32 cellular contexts compared by ENCODE assay signal in genomic region chr5:180914646-180915045, GRCh38. TPM values are rescaled to one million over a fixed set of nuclear protein-coding genes. Genes with fewer than 3 reads are reported as not detected.
"Had no signal": no experiment of that assay in that cellular context is flagged by ENCODE, and none has a peak within 500 bp of the region (broad histone marks: within the 10 kb centered on the region; RNA-seq: fewer than 3 reads in every experiment).

No MANE protein-coding gene starts in this region.

- H3K36me3 Mint-ChIP-seq: naive thymus-derived CD8-positive, alpha-beta T cell; natural killer cell treated with Interleukin-12 subunit alpha and Interleukin-12 subunit beta and Interleukin-15 and Interleukin-18, amount 100 ng/mL, for 72 hours; stimulated activated effector memory CD8-positive, alpha-beta T cell treated with anti-CD3 and anti-CD28 coated beads, Interleukin-12 subunit alpha, Interleukin-12 subunit beta, amount 100 ng/mL, for 72 hours; stimulated activated naive B cell treated with anti-CD40 and anti-IgM and Interleukin-4, amounts not matched to agents 10 μg/mL and 1 μg/mL and 100 μg/mL, for 72 hours; type B pancreatic cell had no signal

- H3K4me1 ChIP-seq: parathyroid adenoma, psoas muscle, right lobe of liver, sigmoid colon, tibial artery, transverse colon had no signal

- H3K27ac ChIP-seq: ovary, parathyroid adenoma, psoas muscle, right lobe of liver, sigmoid colon, stomach, thoracic aorta, tibial artery, transverse colon, upper lobe of right lung, uterus had no signal

- DNase-seq: naive thymus-derived CD8-positive, alpha-beta T cell; nephron progenitor cell; occipital lobe; ovary; psoas muscle; right cardiac atrium; sigmoid colon; small intestine; stimulated activated CD4-positive, alpha-beta T cell treated with anti-CD3 and anti-CD28 coated beads, Interleukin-15, amount 100 ng/mL, for 24 hours; stimulated activated CD4-positive, alpha-beta T cell treated with anti-CD3 and anti-CD28 coated beads, Interleukin-2, amount 100 ng/mL, for 24 hours; stimulated activated CD4-positive, alpha-beta T cell treated with anti-CD3 and anti-CD28 coated beads, Interleukin-2, amount 100 ng/mL, for 48 hours; stimulated activated CD4-positive, alpha-beta T cell treated with anti-CD3 and anti-CD28 coated beads, Interleukin-4, amount 100 ng/mL, for 24 hours; stimulated activated naive B cell treated with anti-CD40 and anti-IgM and Interleukin-4, amounts not matched to agents 10 μg/mL and 1 μg/mL and 100 μg/mL, for 72 hours; stimulated activated naive CD4-positive, alpha-beta T cell treated with Interleukin-2 at 50 U/mL for 16 hours; stomach; tibial artery; transverse colon; upper lobe of right lung; uterus had no signal

- H3K27ac Mint-ChIP-seq: naive thymus-derived CD8-positive, alpha-beta T cell; natural killer cell treated with Interleukin-12 subunit alpha and Interleukin-12 subunit beta and Interleukin-15 and Interleukin-18, amount 100 ng/mL, for 72 hours; nephron progenitor cell; progenitor cell of endocrine pancreas; stimulated activated effector memory CD8-positive, alpha-beta T cell treated with anti-CD3 and anti-CD28 coated beads, Interleukin-12 subunit alpha, Interleukin-12 subunit beta, amount 100 ng/mL, for 72 hours; stimulated activated naive B cell treated with anti-CD40 and anti-IgM and Interleukin-4, amounts not matched to agents 10 μg/mL and 1 μg/mL and 100 μg/mL, for 72 hours; stimulated activated naive CD8-positive, alpha-beta T cell treated with anti-CD3 and anti-CD28 coated beads, Interleukin-15, Interleukin-2, amounts not matched to agents 100 ng/mL and 50 ng/mL, for 24 hours; type B pancreatic cell had no signal

- H3K4me3 ChIP-seq: ovary, psoas muscle, right lobe of liver, sigmoid colon, stomach, thoracic aorta, tibial artery, transverse colon, upper lobe of right lung, uterus had no signal

- H3K4me3 Mint-ChIP-seq: naive thymus-derived CD8-positive, alpha-beta T cell; natural killer cell treated with Interleukin-12 subunit alpha and Interleukin-12 subunit beta and Interleukin-15 and Interleukin-18, amount 100 ng/mL, for 72 hours; nephron progenitor cell; neural crest cell; stimulated activated effector memory CD8-positive, alpha-beta T cell treated with anti-CD3 and anti-CD28 coated beads, Interleukin-12 subunit alpha, Interleukin-12 subunit beta, amount 100 ng/mL, for 72 hours; stimulated activated naive B cell treated with anti-CD40 and anti-IgM and Interleukin-4, amounts not matched to agents 10 μg/mL and 1 μg/mL and 100 μg/mL, for 72 hours; stimulated activated naive CD8-positive, alpha-beta T cell treated with anti-CD3 and anti-CD28 coated beads, Interleukin-15, Interleukin-2, amounts not matched to agents 100 ng/mL and 50 ng/mL, for 24 hours; type B pancreatic cell had no signal

- H3K9me3 Mint-ChIP-seq: naive thymus-derived CD8-positive, alpha-beta T cell; natural killer cell treated with Interleukin-12 subunit alpha and Interleukin-12 subunit beta and Interleukin-15 and Interleukin-18, amount 100 ng/mL, for 72 hours; stimulated activated effector memory CD8-positive, alpha-beta T cell treated with anti-CD3 and anti-CD28 coated beads, Interleukin-12 subunit alpha, Interleukin-12 subunit beta, amount 100 ng/mL, for 72 hours; stimulated activated naive B cell treated with anti-CD40 and anti-IgM and Interleukin-4, amounts not matched to agents 10 μg/mL and 1 μg/mL and 100 μg/mL, for 72 hours; stimulated activated naive CD8-positive, alpha-beta T cell treated with anti-CD3 and anti-CD28 coated beads, Interleukin-15, Interleukin-2, amounts not matched to agents 100 ng/mL and 50 ng/mL, for 24 hours had no signal

- H3K4me1 Mint-ChIP-seq: neural crest cell; stimulated activated naive B cell treated with anti-CD40 and anti-IgM and Interleukin-4, amounts not matched to agents 10 μg/mL and 1 μg/mL and 100 μg/mL, for 72 hours had no signal

- ATAC-seq: naive thymus-derived CD8-positive, alpha-beta T cell; natural killer cell treated with Interleukin-12 subunit alpha and Interleukin-12 subunit beta and Interleukin-15 and Interleukin-18, amount 100 ng/mL, for 72 hours; psoas muscle; right cardiac atrium; right lobe of liver; stimulated activated effector memory CD8-positive, alpha-beta T cell treated with anti-CD3 and anti-CD28 coated beads, Interleukin-12 subunit alpha, Interleukin-12 subunit beta, amount 100 ng/mL, for 72 hours; stimulated activated naive B cell treated with anti-CD40 and anti-IgM and Interleukin-4, amounts not matched to agents 10 μg/mL and 1 μg/mL and 100 μg/mL, for 72 hours; upper lobe of right lung had no signal

- H3K27me3 ChIP-seq: ovary, right lobe of liver, sigmoid colon, stomach, tibial artery, transverse colon, upper lobe of right lung had no signal

- H3K9me3 ChIP-seq: ovary, psoas muscle, right lobe of liver, sigmoid colon, stomach, thoracic aorta, tibial artery, transverse colon, upper lobe of right lung, uterus had no signal

- H3K36me3 ChIP-seq: ovary, right lobe of liver, sigmoid colon, stomach, thoracic aorta, tibial artery, transverse colon, upper lobe of right lung, uterus had no signal

RNA-seq across cellular contexts. Expression of gene BTNL8, which starts 15.7 kb away (rescaled TPM):
- total RNA-seq: naive thymus-derived CD8-positive, alpha-beta T cell; natural killer cell treated with Interleukin-12 subunit alpha and Interleukin-12 subunit beta and Interleukin-15 and Interleukin-18, amount 100 ng/mL, for 72 hours; neural crest cell; occipital lobe; osteoblast; progenitor cell of endocrine pancreas; renal cortical epithelial cell; skeletal muscle tissue; thoracic aorta; urinary bladder had no signal
